8 cellular contexts compared by ENCODE assay signal in the genomic region with DNA sequence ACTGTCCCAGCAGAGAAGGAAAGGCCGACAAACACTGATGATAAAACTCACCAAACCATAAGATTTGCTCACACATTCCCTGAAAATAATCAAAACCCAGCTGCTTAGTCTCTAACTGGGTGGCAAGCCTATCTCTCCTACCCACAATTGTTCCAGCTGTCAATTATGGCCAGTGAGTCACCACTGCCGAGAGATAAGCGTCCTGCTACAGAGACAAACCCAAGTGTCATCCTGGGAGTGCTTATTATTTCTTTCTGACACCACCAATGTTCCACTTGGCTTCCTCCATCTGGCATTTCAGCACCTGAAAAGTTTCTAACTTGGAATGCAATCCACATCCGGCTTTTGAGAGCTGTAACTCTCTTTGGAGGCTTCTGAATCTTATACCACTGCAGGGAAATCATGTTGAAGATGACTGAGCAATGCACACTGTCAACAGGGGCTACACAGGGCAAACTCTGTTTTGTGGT. TPM values are rescaled to one million over a fixed set of nuclear protein-coding genes. Genes with fewer than 3 reads are reported as not detected.
DNase-seq lines count a peak whose midpoint lies in the region; ATAC-seq and TF ChIP-seq lines count a peak whose summit lies in the region.
"Had no signal": no experiment of that assay in that cellular context is flagged by ENCODE, and none has a peak within 500 bp of the region (broad histone marks: within the 10 kb centered on the region; RNA-seq: fewer than 3 reads in every experiment).

No MANE protein-coding gene starts in this region.

- in situ Hi-C loops in HAP-1 (cut with MboI; ENCODE audit: low sequenced_read_pairs), result no loop called here

- peaks cover 8 to 11% of the 10 kb centered on the region in 2 donors for H3K4me1 Mint-ChIP-seq in natural killer cell treated with Interleukin-12 subunit alpha and Interleukin-12 subunit beta and Interleukin-15 and Interleukin-18, amount 100 ng/mL, for 72 hours (ENCODE audit: low read depth in 2 of 2)

- H3K27me3 Mint-ChIP-seq in natural killer cell treated with Interleukin-12 subunit alpha and Interleukin-12 subunit beta and Interleukin-15 and Interleukin-18, amount 100 ng/mL, for 72 hours, result no peaks in the 10 kb centered on the region

- no peaks in the 10 kb centered on the region for H3K36me3 Mint-ChIP-seq in natural killer cell treated with Interleukin-12 subunit alpha and Interleukin-12 subunit beta and Interleukin-15 and Interleukin-18, amount 100 ng/mL, for 72 hours

- no peak overlapping the region for H3K27ac ChIP-seq in uterus
- H3K27ac ChIP-seq: transverse colon had no signal

- no peak overlapping the region for H3K4me3 Mint-ChIP-seq in natural killer cell treated with Interleukin-12 subunit alpha and Interleukin-12 subunit beta and Interleukin-15 and Interleukin-18, amount 100 ng/mL, for 72 hours

- no peaks in the 10 kb centered on the region for H3K4me1 ChIP-seq in HAP-1
- no peaks in the 10 kb centered on the region for H3K4me1 ChIP-seq in uterus
- H3K4me1 ChIP-seq: transverse colon had no signal

- POLR2A ChIA-PET in GM10248 (lab: Yijun Ruan, JAX), result no interaction called here

- H3K9me3 Mint-ChIP-seq in natural killer cell treated with Interleukin-12 subunit alpha and Interleukin-12 subunit beta and Interleukin-15 and Interleukin-18, amount 100 ng/mL, for 72 hours, result no peaks in the 10 kb centered on the region

- H3K36me3 ChIP-seq in GM06990 (ENCODE audit: control insufficient read depth, insufficient read depth, low read length) (no peaks in the 10 kb centered on the region), HAP-1 (replicated peaks) (no peaks in the 10 kb centered on the region), uterus (no peaks in the 10 kb centered on the region)
- H3K36me3 ChIP-seq: transverse colon had no signal

- H3K27ac Mint-ChIP-seq in natural killer cell treated with Interleukin-12 subunit alpha and Interleukin-12 subunit beta and Interleukin-15 and Interleukin-18, amount 100 ng/mL, for 72 hours, result no peak overlapping the region

- H3K27me3 ChIP-seq in GM06990 (replicated peaks; ENCODE audit: control insufficient read depth, insufficient read depth, low read length) (no peaks in the 10 kb centered on the region; the same call in none of the 2 replicates), HAP-1 (ENCODE audit: low read depth) (no peaks in the 10 kb centered on the region), uterus (no peaks in the 10 kb centered on the region)
- H3K27me3 ChIP-seq: transverse colon had no signal

- intact Hi-C loops in uterus (cut with DNase I; ENCODE audit: low total_unique reads), result no loop called here

- no peak for TF ChIP-seq POLR2A in uterus (IDR thresholded peaks at IDR 0.05)

- ATAC-seq in natural killer cell treated with Interleukin-12 subunit alpha and Interleukin-12 subunit beta and Interleukin-15 and Interleukin-18, amount 100 ng/mL, for 72 hours, result peak in 1 of 2 donors; percentile 66

- H3K4me3 ChIP-seq in GM06990 (replicated peaks; ENCODE audit: low read depth, low read length), result no peak overlapping the region
- no peak overlapping the region for H3K4me3 ChIP-seq in HAP-1
- no peak overlapping the region for H3K4me3 ChIP-seq in uterus
- H3K4me3 ChIP-seq: transverse colon had no signal

- TF ChIP-seq CTCF in GM06990 (IDR thresholded peaks at IDR 0.05; ENCODE audit: insufficient read depth, low read length, poor library complexity, severe bottlenecking) (no peak), uterus (IDR thresholded peaks at IDR 0.05) (no peak), GM10248 (IDR thresholded peaks at IDR 0.05; ENCODE audit: control extremely low read depth, extremely low read depth, low read depth, missing control alignments) (no peak)

- H3K9me3 ChIP-seq in HAP-1 (no peaks in the 10 kb centered on the region), uterus (no peaks in the 10 kb centered on the region)
- H3K9me3 ChIP-seq: transverse colon had no signal

- DNase-seq in GM06990 (ENCODE audit: extremely low read depth, insufficient read length) (peak; percentile 35), NCI-H510A (lab: John Stamatoyannopoulos, UW) (peak; percentile 8), dermis blood vessel endothelial cell (peak; percentile 75), HAP-1 (ENCODE audit: low spot score in 2 of 2) (no peak), uterus (no peak), GM10248 (ENCODE audit: extremely low spot score) (no peak)
- DNase-seq in natural killer cell treated with Interleukin-12 subunit alpha and Interleukin-12 subunit beta and Interleukin-15 and Interleukin-18, amount 100 ng/mL, for 72 hours (ENCODE audit: low spot score), result peak; percentile 62
- DNase-seq: transverse colon had no signal

- CTCF ChIA-PET in GM10248 (lab: Yijun Ruan, JAX), result interaction anchor here (1.5 kb wide), 1 partner anchor 10 kb away, joined by 6 read pairs; no protein-coding TSS in a partner anchor

RNA-seq across cellular contexts. Expression of gene VAV3, which starts 51.5 kb away (rescaled TPM):
- total RNA-seq in dermis blood vessel endothelial cell (57.0 and 63.2 TPM in 2 replicates), uterus (10 to 100 TPM in 2 of 4 donors, 1 to 10 TPM in 1, under 1 TPM in 1; 0.88 to 22.5 (median 8.6) TPM)
- total RNA-seq in natural killer cell treated with Interleukin-12 subunit alpha and Interleukin-12 subunit beta and Interleukin-15 and Interleukin-18, amount 100 ng/mL, for 72 hours, result 10 to 100 TPM; 11.6 to 14.1 TPM

Comparison
In these comparisons a context has a peak if more than half of its experiments do, and no peak if none do; other contexts are left out.
1. DNase-seq: peak in GM06990 (single experiment), NCI-H510A (single experiment), dermis blood vessel endothelial cell (single experiment) and natural killer cell treated with Interleukin-12 subunit alpha and Interleukin-12 subunit beta and Interleukin-15 and Interleukin-18, amount 100 ng/mL, for 72 hours (single experiment); none in HAP-1 (0 of 2), uterus (0 of 2) and GM10248 (single experiment).